In genomic region chr2:86623549-86624547, GRCh38 we compare ENCODE assay signal across 8 cellular contexts. TPM values are rescaled to one million over a fixed set of nuclear protein-coding genes. Genes with fewer than 3 reads are reported as not detected.
DNase-seq lines count a peak whose midpoint lies in the region; ATAC-seq and TF ChIP-seq lines count a peak whose summit lies in the region.

A gene with protein sequence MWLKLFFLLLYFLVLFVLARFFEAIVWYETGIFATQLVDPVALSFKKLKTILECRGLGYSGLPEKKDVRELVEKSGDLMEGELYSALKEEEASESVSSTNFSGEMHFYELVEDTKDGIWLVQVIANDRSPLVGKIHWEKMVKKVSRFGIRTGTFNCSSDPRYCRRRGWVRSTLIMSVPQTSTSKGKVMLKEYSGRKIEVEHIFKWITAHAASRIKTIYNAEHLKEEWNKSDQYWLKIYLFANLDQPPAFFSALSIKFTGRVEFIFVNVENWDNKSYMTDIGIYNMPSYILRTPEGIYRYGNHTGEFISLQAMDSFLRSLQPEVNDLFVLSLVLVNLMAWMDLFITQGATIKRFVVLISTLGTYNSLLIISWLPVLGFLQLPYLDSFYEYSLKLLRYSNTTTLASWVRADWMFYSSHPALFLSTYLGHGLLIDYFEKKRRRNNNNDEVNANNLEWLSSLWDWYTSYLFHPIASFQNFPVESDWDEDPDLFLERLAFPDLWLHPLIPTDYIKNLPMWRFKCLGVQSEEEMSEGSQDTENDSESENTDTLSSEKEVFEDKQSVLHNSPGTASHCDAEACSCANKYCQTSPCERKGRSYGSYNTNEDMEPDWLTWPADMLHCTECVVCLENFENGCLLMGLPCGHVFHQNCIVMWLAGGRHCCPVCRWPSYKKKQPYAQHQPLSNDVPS (minus strand): TSS chr2:86623865. CDS start chr2:86622886, 979 bp downstream.

- H3K9me3 ChIP-seq in GM23248 (ENCODE audit: low read depth) = no peaks in the 10 kb centered on the region

- peaks cover 6% of the 10 kb centered on the region for H3K36me3 ChIP-seq in GM23248 (ENCODE audit: low read depth)

- in situ Hi-C loops in GM23248 (cut with MboI) = no loop called here

- 8 to 10% methylated on average over 58 to 62 of the region's 74 CpGs for WGBS in GM23248 (ENCODE audit: low coverage in 1 of 2, low lambda C conversion rate in 2 of 2, missing lambda C conversion rate in 2 of 2), 2 experiments

- H3K27ac Mint-ChIP-seq in natural killer cell treated with Interleukin-12 subunit alpha and Interleukin-12 subunit beta and Interleukin-15 and Interleukin-18, amount 100 ng/mL, for 72 hours = peak within 1 kb of the TSS; percentile 90

- DNase-seq in Daoy (ENCODE audit: low read depth) (peak; percentile 94), GM23248 (peak; percentile 98), LNCaP clone FGC (ENCODE audit: low read depth) (no peak), fibroblast of peridontal ligament (ENCODE audit: extremely low read depth) (peak; percentile 83)
- DNase-seq in activated T-helper 9 cell treated with anti-CD3 and anti-CD28 coated beads, Interleukin-2, amount 50 U/mL, for 16 hours (ENCODE audit: low read depth) = peak; percentile 93
- DNase-seq in natural killer cell treated with Interleukin-12 subunit alpha and Interleukin-12 subunit beta and Interleukin-15 and Interleukin-18, amount 100 ng/mL, for 72 hours (ENCODE audit: low spot score) = peak; percentile 96
- DNase-seq in stimulated activated naive CD4-positive, alpha-beta T cell treated with Interleukin-2 at 50 U/mL for 16 hours (lab: John Stamatoyannopoulos, UW) = peak; percentile 91

- no peaks in the 10 kb centered on the region for H3K27me3 ChIP-seq in GM23248 (replicated peaks; ENCODE audit: insufficient read depth)

- no peak for TF ChIP-seq CTCF in LNCaP clone FGC (IDR thresholded peaks at IDR 0.05; ENCODE audit: control insufficient read depth, extremely low read depth, insufficient read depth)

- no peaks in the 10 kb centered on the region for H4K20me1 ChIP-seq in GM23248 (ENCODE audit: insufficient read depth)

- peaks cover 19 to 21% of the 10 kb centered on the region in 2 donors for H3K4me1 Mint-ChIP-seq in natural killer cell treated with Interleukin-12 subunit alpha and Interleukin-12 subunit beta and Interleukin-15 and Interleukin-18, amount 100 ng/mL, for 72 hours (ENCODE audit: low read depth in 2 of 2)

- peaks cover 5% of the 10 kb centered on the region for H3K36me3 Mint-ChIP-seq in natural killer cell treated with Interleukin-12 subunit alpha and Interleukin-12 subunit beta and Interleukin-15 and Interleukin-18, amount 100 ng/mL, for 72 hours

- peak within 1 kb of the TSS; percentile 98 for H2AFZ ChIP-seq in GM23248

- H3K4me3 Mint-ChIP-seq in natural killer cell treated with Interleukin-12 subunit alpha and Interleukin-12 subunit beta and Interleukin-15 and Interleukin-18, amount 100 ng/mL, for 72 hours = peak within 1 kb of the TSS; percentile 92

- peaks cover 15% of the 10 kb centered on the region; the same call in 1 of the 2 replicates for H3F3A ChIP-seq in GM23248 (ENCODE audit: insufficient read depth)

- H3K4me2 ChIP-seq in GM23248 (ENCODE audit: unreplicated experiment) = peak within 1 kb of the TSS; percentile 89

- peaks cover 41% of the 10 kb centered on the region for H3K79me2 ChIP-seq in GM23248 (ENCODE audit: insufficient read depth)

- no peaks in the 10 kb centered on the region for H3K9me2 ChIP-seq in GM23248 (ENCODE audit: insufficient read depth)

- peaks cover 6 to 10% of the 10 kb centered on the region in 2 donors for H3K27me3 Mint-ChIP-seq in natural killer cell treated with Interleukin-12 subunit alpha and Interleukin-12 subunit beta and Interleukin-15 and Interleukin-18, amount 100 ng/mL, for 72 hours

- H3K9me3 Mint-ChIP-seq in natural killer cell treated with Interleukin-12 subunit alpha and Interleukin-12 subunit beta and Interleukin-15 and Interleukin-18, amount 100 ng/mL, for 72 hours = no peaks in the 10 kb centered on the region

- peak; percentile 92 for TF ChIP-seq POLR2A in Raji (IDR thresholded peaks at IDR 0.05; ENCODE audit: insufficient read depth, low read depth, low read length)

- H3K27ac ChIP-seq in GM23248 = peak within 1 kb of the TSS; percentile 87

- peak within 1 kb of the TSS; percentile 96 for H3K9ac ChIP-seq in GM23248

- H3K4me3 ChIP-seq in GM23248 (peak within 1 kb of the TSS; percentile 96), LNCaP clone FGC (ENCODE audit: low read depth, low read length) (peak within 1 kb of the TSS; percentile 79)

- peak; percentile 94 to 96 for ATAC-seq in natural killer cell treated with Interleukin-12 subunit alpha and Interleukin-12 subunit beta and Interleukin-15 and Interleukin-18, amount 100 ng/mL, for 72 hours

- H3K4me1 ChIP-seq in GM23248 (ENCODE audit: insufficient read depth) = peaks cover 16% of the 10 kb centered on the region

RNA-seq across cellular contexts. Expression of the gene that starts here (rescaled TPM):
- total RNA-seq in Daoy (2014; rRNA removed; shearing (Covaris generic)) = 5.8 and 7.0 TPM in 2 replicates
- 21.7 and 24.4 TPM in 2 replicates for total RNA-seq in GM23248 (2014; rRNA removed; shearing (Covaris generic))
- polyA plus RNA-seq in GM23248 (2016; fragmentation: Nextera tagmentation; extraction: Ambion mirVana) = 11.6 and 13.2 TPM in 2 replicates
- total RNA-seq in natural killer cell treated with Interleukin-12 subunit alpha and Interleukin-12 subunit beta and Interleukin-15 and Interleukin-18, amount 100 ng/mL, for 72 hours = 10 to 100 TPM; 11.2 to 13.4 TPM
